Comparison of ENCODE assay signal across 1 cellular context in genomic region chr4:17605236-17605635, GRCh38.
TF ChIP-seq lines count a peak whose summit lies in the region.

No MANE protein-coding gene starts in this region.

TF ChIP-seq in HepG2, 621 proteins besides CTCF, POLR2A, EP300 and RAD21:
- TF ChIP-seq MNT (IDR thresholded peaks at IDR 0.05), result peak; percentile 32
- no peak for TF ChIP-seq CBX5 (CRISPR knock-in tag; IDR thresholded peaks at IDR 0.05; ENCODE audit: borderline replicate concordance)
- TF ChIP-seq NFATC3 (CRISPR knock-in tag; IDR thresholded peaks at IDR 0.05), result no peak
- TF ChIP-seq MAX (IDR thresholded peaks at IDR 0.05), result no peak
